In genomic region chr17:47949197-47949759, GRCh38 we compare ENCODE assay signal across 1 cellular context.
TF ChIP-seq lines count a peak whose summit lies in the region.

No MANE protein-coding gene starts in this region.

TF ChIP-seq in HepG2, 621 proteins besides CTCF, POLR2A, EP300 and RAD21 (continued from another document and continues in another):
- TF ChIP-seq, protein P1, sequence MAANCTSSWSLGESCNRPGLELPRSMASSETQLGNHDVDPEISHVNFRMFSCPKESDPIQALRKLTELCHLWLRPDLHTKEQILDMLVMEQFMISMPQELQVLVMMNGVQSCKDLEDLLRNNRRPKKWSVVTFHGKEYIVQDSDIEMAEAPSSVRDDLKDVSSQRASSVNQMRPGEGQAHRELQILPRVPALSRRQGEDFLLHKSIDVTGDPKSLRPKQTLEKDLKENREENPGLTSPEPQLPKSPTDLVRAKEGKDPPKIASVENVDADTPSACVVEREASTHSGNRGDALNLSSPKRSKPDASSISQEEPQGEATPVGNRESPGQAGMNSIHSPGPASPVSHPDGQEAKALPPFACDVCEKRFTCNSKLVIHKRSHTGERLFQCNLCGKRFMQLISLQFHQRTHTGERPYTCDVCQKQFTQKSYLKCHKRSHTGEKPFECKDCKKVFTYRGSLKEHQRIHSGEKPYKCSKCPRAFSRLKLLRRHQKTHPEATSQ (CRISPR knock-in tag; IDR thresholded peaks at IDR 0.05; ENCODE audit: borderline replicate concordance) = no peak
- no peak for TF ChIP-seq ISX (CRISPR knock-in tag; conservative IDR thresholded peaks at IDR 0.05)
- peak; percentile 86 for TF ChIP-seq KDM2A (CRISPR knock-in tag; IDR thresholded peaks at IDR 0.05; ENCODE audit: borderline replicate concordance, low read depth)
- no peak for TF ChIP-seq ZNF460 (CRISPR knock-in tag; IDR thresholded peaks at IDR 0.05; ENCODE audit: borderline replicate concordance)
- TF ChIP-seq ZSCAN22 (CRISPR knock-in tag; IDR thresholded peaks at IDR 0.05) = no peak
- TF ChIP-seq ZBTB34 (CRISPR knock-in tag; IDR thresholded peaks at IDR 0.05) = no peak
- no peak for TF ChIP-seq ZNF510 (CRISPR knock-in tag; IDR thresholded peaks at IDR 0.05; ENCODE audit: low read depth)
- TF ChIP-seq ZNF335 (CRISPR knock-in tag; IDR thresholded peaks at IDR 0.05) = no peak
- TF ChIP-seq RFX5 (IDR thresholded peaks at IDR 0.05; ENCODE audit: low read depth, low read length) = no peak
- TF ChIP-seq NFRKB (IDR thresholded peaks at IDR 0.05) = no peak
- TF ChIP-seq DMAP1 (CRISPR knock-in tag; IDR thresholded peaks at IDR 0.05) = no peak; the same call in 1 of the 2 replicates
- TF ChIP-seq ZNF101 (CRISPR knock-in tag; IDR thresholded peaks at IDR 0.05; ENCODE audit: borderline replicate concordance, low read depth) = no peak
- no peak for TF ChIP-seq ZBTB26 (CRISPR knock-in tag; IDR thresholded peaks at IDR 0.05; ENCODE audit: borderline replicate concordance)
- no peak; the same call in 1 of the 2 replicates for TF ChIP-seq EED (CRISPR knock-in tag; IDR thresholded peaks at IDR 0.05)
- 0 out of 2 replicates have a peak, but pooled peaks have one; percentile 24 for TF ChIP-seq ZNF543 (CRISPR knock-in tag; IDR thresholded peaks at IDR 0.05)
- no peak for TF ChIP-seq MXD1 (CRISPR knock-in tag; IDR thresholded peaks at IDR 0.05)
- TF ChIP-seq, protein P2, sequence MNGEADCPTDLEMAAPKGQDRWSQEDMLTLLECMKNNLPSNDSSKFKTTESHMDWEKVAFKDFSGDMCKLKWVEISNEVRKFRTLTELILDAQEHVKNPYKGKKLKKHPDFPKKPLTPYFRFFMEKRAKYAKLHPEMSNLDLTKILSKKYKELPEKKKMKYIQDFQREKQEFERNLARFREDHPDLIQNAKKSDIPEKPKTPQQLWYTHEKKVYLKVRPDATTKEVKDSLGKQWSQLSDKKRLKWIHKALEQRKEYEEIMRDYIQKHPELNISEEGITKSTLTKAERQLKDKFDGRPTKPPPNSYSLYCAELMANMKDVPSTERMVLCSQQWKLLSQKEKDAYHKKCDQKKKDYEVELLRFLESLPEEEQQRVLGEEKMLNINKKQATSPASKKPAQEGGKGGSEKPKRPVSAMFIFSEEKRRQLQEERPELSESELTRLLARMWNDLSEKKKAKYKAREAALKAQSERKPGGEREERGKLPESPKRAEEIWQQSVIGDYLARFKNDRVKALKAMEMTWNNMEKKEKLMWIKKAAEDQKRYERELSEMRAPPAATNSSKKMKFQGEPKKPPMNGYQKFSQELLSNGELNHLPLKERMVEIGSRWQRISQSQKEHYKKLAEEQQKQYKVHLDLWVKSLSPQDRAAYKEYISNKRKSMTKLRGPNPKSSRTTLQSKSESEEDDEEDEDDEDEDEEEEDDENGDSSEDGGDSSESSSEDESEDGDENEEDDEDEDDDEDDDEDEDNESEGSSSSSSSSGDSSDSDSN (CRISPR knock-in tag; IDR thresholded peaks at IDR 0.05) = peak; percentile 86
- TF ChIP-seq, protein P3, sequence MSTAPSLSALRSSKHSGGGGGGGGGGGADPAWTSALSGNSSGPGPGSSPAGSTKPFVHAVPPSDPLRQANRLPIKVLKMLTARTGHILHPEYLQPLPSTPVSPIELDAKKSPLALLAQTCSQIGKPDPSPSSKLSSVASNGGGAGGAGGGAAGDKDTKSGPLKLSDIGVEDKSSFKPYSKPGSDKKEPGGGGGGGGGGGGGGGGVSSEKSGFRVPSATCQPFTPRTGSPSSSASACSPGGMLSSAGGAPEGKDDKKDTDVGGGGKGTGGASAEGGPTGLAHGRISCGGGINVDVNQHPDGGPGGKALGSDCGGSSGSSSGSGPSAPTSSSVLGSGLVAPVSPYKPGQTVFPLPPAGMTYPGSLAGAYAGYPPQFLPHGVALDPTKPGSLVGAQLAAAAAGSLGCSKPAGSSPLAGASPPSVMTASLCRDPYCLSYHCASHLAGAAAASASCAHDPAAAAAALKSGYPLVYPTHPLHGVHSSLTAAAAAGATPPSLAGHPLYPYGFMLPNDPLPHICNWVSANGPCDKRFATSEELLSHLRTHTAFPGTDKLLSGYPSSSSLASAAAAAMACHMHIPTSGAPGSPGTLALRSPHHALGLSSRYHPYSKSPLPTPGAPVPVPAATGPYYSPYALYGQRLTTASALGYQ (CRISPR knock-in tag; IDR thresholded peaks at IDR 0.05) = no peak
- no peak for TF ChIP-seq TCF12 (IDR thresholded peaks at IDR 0.05)
- no peak for TF ChIP-seq TCF12 (CRISPR knock-in tag; IDR thresholded peaks at IDR 0.05)
- no peak for TF ChIP-seq GLI4 (CRISPR knock-in tag; IDR thresholded peaks at IDR 0.05; ENCODE audit: borderline replicate concordance)
- peak; percentile 62 for TF ChIP-seq THRA (CRISPR knock-in tag; IDR thresholded peaks at IDR 0.05; ENCODE audit: borderline replicate concordance)
- TF ChIP-seq, protein P4, sequence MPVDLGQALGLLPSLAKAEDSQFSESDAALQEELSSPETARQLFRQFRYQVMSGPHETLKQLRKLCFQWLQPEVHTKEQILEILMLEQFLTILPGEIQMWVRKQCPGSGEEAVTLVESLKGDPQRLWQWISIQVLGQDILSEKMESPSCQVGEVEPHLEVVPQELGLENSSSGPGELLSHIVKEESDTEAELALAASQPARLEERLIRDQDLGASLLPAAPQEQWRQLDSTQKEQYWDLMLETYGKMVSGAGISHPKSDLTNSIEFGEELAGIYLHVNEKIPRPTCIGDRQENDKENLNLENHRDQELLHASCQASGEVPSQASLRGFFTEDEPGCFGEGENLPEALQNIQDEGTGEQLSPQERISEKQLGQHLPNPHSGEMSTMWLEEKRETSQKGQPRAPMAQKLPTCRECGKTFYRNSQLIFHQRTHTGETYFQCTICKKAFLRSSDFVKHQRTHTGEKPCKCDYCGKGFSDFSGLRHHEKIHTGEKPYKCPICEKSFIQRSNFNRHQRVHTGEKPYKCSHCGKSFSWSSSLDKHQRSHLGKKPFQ (CRISPR knock-in tag; IDR thresholded peaks at IDR 0.05; ENCODE audit: insufficient replicate concordance) = no peak
- peak; percentile 6 for TF ChIP-seq ASH2L (IDR thresholded peaks at IDR 0.05; ENCODE audit: insufficient read length, low read depth, low read length)
- TF ChIP-seq, protein P5, sequence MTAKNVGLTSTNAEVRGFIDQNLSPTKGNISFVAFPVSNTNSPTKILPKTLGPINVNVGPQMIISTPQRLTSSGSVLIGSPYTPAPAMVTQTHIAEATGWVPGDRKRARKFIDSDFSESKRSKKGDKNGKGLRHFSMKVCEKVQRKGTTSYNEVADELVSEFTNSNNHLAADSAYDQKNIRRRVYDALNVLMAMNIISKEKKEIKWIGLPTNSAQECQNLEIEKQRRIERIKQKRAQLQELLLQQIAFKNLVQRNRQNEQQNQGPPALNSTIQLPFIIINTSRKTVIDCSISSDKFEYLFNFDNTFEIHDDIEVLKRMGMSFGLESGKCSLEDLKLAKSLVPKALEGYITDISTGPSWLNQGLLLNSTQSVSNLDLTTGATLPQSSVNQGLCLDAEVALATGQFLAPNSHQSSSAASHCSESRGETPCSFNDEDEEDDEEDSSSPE (CRISPR knock-in tag; IDR thresholded peaks at IDR 0.05) = no peak
- no peak for TF ChIP-seq GZF1 (CRISPR knock-in tag; IDR thresholded peaks at IDR 0.05)
- TF ChIP-seq, protein P6, sequence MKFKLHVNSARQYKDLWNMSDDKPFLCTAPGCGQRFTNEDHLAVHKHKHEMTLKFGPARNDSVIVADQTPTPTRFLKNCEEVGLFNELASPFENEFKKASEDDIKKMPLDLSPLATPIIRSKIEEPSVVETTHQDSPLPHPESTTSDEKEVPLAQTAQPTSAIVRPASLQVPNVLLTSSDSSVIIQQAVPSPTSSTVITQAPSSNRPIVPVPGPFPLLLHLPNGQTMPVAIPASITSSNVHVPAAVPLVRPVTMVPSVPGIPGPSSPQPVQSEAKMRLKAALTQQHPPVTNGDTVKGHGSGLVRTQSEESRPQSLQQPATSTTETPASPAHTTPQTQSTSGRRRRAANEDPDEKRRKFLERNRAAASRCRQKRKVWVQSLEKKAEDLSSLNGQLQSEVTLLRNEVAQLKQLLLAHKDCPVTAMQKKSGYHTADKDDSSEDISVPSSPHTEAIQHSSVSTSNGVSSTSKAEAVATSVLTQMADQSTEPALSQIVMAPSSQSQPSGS (CRISPR knock-in tag; IDR thresholded peaks at IDR 0.05) = no peak; the same call in 1 of the 2 replicates
- TF ChIP-seq RELA (CRISPR knock-in tag; IDR thresholded peaks at IDR 0.05) = no peak; the same call in 1 of the 2 replicates
- TF ChIP-seq, protein P7, sequence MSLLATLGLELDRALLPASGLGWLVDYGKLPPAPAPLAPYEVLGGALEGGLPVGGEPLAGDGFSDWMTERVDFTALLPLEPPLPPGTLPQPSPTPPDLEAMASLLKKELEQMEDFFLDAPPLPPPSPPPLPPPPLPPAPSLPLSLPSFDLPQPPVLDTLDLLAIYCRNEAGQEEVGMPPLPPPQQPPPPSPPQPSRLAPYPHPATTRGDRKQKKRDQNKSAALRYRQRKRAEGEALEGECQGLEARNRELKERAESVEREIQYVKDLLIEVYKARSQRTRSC (CRISPR knock-in tag; IDR thresholded peaks at IDR 0.05; ENCODE audit: low read depth) = no peak
- 0 out of 2 replicates have a peak, but pooled peaks have one; percentile 19 for TF ChIP-seq IRF9 (CRISPR knock-in tag; IDR thresholded peaks at IDR 0.05; ENCODE audit: borderline replicate concordance)
- TF ChIP-seq ZNF20 (CRISPR knock-in tag; IDR thresholded peaks at IDR 0.05) = no peak
- 0 out of 2 replicates have a peak, but pooled peaks have one; percentile 60 for TF ChIP-seq ZBTB7B (CRISPR knock-in tag; IDR thresholded peaks at IDR 0.05)
- no peak for TF ChIP-seq BCLAF1 (IDR thresholded peaks at IDR 0.05)
- TF ChIP-seq RNF2 (conservative IDR thresholded peaks at IDR 0.05; ENCODE audit: low read depth) = no peak
- peak; percentile 64 for TF ChIP-seq PHF21A (CRISPR knock-in tag; IDR thresholded peaks at IDR 0.05)
